Comparison of ENCODE assay signal across 23 cellular contexts in genomic region chr2:6113796-6114195, GRCh38.
A peak's percentile ranks its signal among the peaks of the same experiment; 100 is the strongest.
DNase-seq lines count a peak whose midpoint lies in the region; ATAC-seq and TF ChIP-seq lines count a peak whose summit lies in the region.
"Had no signal": no experiment of that assay in that cellular context is flagged by ENCODE, and none has a peak within 500 bp of the region (broad histone marks: within the 10 kb centered on the region; RNA-seq: fewer than 3 reads in every experiment).

No MANE protein-coding gene starts in this region.

- H2AK5ac ChIP-seq in mesenchymal stem cell (ENCODE audit: low read length, severe bottlenecking): no peak overlapping the region

- no peak for TF ChIP-seq CTCF in OCI-LY1 (IDR thresholded peaks at IDR 0.05; ENCODE audit: low read length)

- H4K8ac ChIP-seq in mesenchymal stem cell (ENCODE audit: low read length): no peak overlapping the region

- no peak overlapping the region for H3K23ac ChIP-seq in mesenchymal stem cell (ENCODE audit: low read length in 2 of 2)

- no peak overlapping the region for H2BK5ac ChIP-seq in mesenchymal stem cell (ENCODE audit: low read depth, low read length, poor library complexity, severe bottlenecking)

- no peak overlapping the region for H2BK120ac ChIP-seq in mesenchymal stem cell (ENCODE audit: low read depth, low read length)

- H3K9me2 ChIP-seq in OCI-LY1 (ENCODE audit: low read depth, low read length): no peaks in the 10 kb centered on the region

- H2AFZ ChIP-seq in OCI-LY1 (ENCODE audit: low read length): peak overlapping the region; percentile 73; the same call in 1 of the 2 replicates
- H2AFZ ChIP-seq in mesenchymal stem cell (ENCODE audit: low read depth, low read length): no peak overlapping the region

- no peak overlapping the region for H3K4ac ChIP-seq in mesenchymal stem cell (ENCODE audit: low read depth in 1 of 2, low read length in 2 of 2)

- no peaks in the 10 kb centered on the region for H3K36me3 ChIP-seq in OCI-LY1 (ENCODE audit: insufficient read depth, low read length)
- H3K36me3 ChIP-seq in mesenchymal stem cell (ENCODE audit: control insufficient read depth in 1 of 2, insufficient read depth in 2 of 2, low read depth in 1 of 2, low read length in 2 of 2): no peaks in the 10 kb centered on the region

- H3K9me3 ChIP-seq in OCI-LY1 (ENCODE audit: low read length): no peaks in the 10 kb centered on the region
- H3K9me3 ChIP-seq in mesenchymal stem cell (ENCODE audit: control insufficient read depth, low read length): peaks cover 13% of the 10 kb centered on the region

- in situ Hi-C loops in ACHN (cut with HindIII; ENCODE audit: low pct_ligation_motif_present, low pct_unique_long_range_greater_than_20kb, low sequenced_read_pairs): no loop called here

- no peaks in the 10 kb centered on the region for H4K20me1 ChIP-seq in OCI-LY1 (ENCODE audit: insufficient read depth, low read length)

- H3K4me2 ChIP-seq in OCI-LY1 (ENCODE audit: low read length) (no peak overlapping the region), mesenchymal stem cell (ENCODE audit: low read length, poor library complexity, severe bottlenecking) (no peak overlapping the region)

- WGBS in mesenchymal stem cell: 72% methylated on average over 3 of the region's 4 CpGs

- H3K79me1 ChIP-seq in mesenchymal stem cell (replicated peaks; ENCODE audit: low read length, poor library complexity, severe bottlenecking): no peaks in the 10 kb centered on the region

- H4K91ac ChIP-seq in mesenchymal stem cell (ENCODE audit: low read length): no peak overlapping the region

- no peak overlapping the region for H3K27ac ChIP-seq in OCI-LY1 (ENCODE audit: low read depth, low read length, poor library complexity, severe bottlenecking)
- no peak overlapping the region for H3K27ac ChIP-seq in mesenchymal stem cell (ENCODE audit: low read length, poor library complexity, severe bottlenecking)
- H3K27ac ChIP-seq: RWPE1 had no signal

- no peak overlapping the region for H3K18ac ChIP-seq in mesenchymal stem cell (ENCODE audit: low read depth in 1 of 2, low read length in 2 of 2)

- no peak overlapping the region for H2BK12ac ChIP-seq in mesenchymal stem cell (ENCODE audit: low read length in 2 of 2)

- H3K14ac ChIP-seq in mesenchymal stem cell (ENCODE audit: low read length in 2 of 2): no peak overlapping the region

- H3K4me3 ChIP-seq in OCI-LY1 (ENCODE audit: low read depth, low read length, poor library complexity, severe bottlenecking): no peak overlapping the region
- H3K4me3 ChIP-seq in mesenchymal stem cell (ENCODE audit: insufficient read depth in 1 of 2, low read depth in 1 of 2, low read length in 2 of 2): no peak overlapping the region
- H3K4me3 ChIP-seq: K562 had no signal

- H3K4me1 ChIP-seq in OCI-LY1 (ENCODE audit: insufficient read depth, low read length, severe bottlenecking): peaks cover 10% of the 10 kb centered on the region
- no peaks in the 10 kb centered on the region for H3K4me1 ChIP-seq in mesenchymal stem cell (ENCODE audit: control insufficient read depth, insufficient read depth, low read depth, low read length)

- H3K79me2 ChIP-seq in OCI-LY1 (ENCODE audit: insufficient read depth, low read length): no peaks in the 10 kb centered on the region

- no peak overlapping the region for H2BK15ac ChIP-seq in mesenchymal stem cell (ENCODE audit: low read depth, poor library complexity, severe bottlenecking)

- H3K27me3 ChIP-seq in OCI-LY1 (ENCODE audit: insufficient read depth, low read length): no peaks in the 10 kb centered on the region
- H3K27me3 ChIP-seq in mesenchymal stem cell (ENCODE audit: control insufficient read depth in 1 of 2, insufficient read depth in 1 of 2, low read length in 2 of 2): no peaks in the 10 kb centered on the region

- H3K9ac ChIP-seq in OCI-LY1 (ENCODE audit: low read length) (no peak overlapping the region), mesenchymal stem cell (ENCODE audit: low read length) (no peak overlapping the region)

- DNase-seq in foreskin melanocyte (peak; percentile 71), midbrain (lab: John Stamatoyannopoulos, UW) (peak; percentile 64), putamen (ENCODE audit: low spot score) (peak; percentile 67), ACHN (no peak), mesenchymal stem cell (no peak)
- DNase-seq: AML-193; CD4-positive, alpha-beta memory T cell; DMS 273 treated with DMSO at 0.1 percent for 48 hours; DMS79 treated with DMSO at 0.1 percent for 48 hours; GF-D8; Kasumi-1; NCI-H1092 treated with DMSO at 0.1 percent for 48 hours; NCI-H1436; NCI-H187; NCI-H2081 treated with DMSO at 0.1 percent for 48 hours; NCI-H2171 treated with DMSO at 0.1 percent for 48 hours; NCI-H748 treated with DMSO at 0.1 percent for 48 hours; SHP77 had no signal

- ATAC-seq in GM18517 (IDR thresholded peaks at IDR 0.05; ENCODE audit: unreplicated experiment): no peak
- ATAC-seq: K562, Panc1 had no signal

- H3F3A ChIP-seq in OCI-LY1 (ENCODE audit: insufficient read depth, low read length): no peaks in the 10 kb centered on the region

Comparison
In these comparisons a context has a peak if more than half of its experiments do, and no peak if none do; other contexts are left out.
1. DNase-seq: peak in foreskin melanocyte (single experiment), midbrain (single experiment) and putamen (single experiment); none in ACHN (single experiment) and mesenchymal stem cell (single experiment).